Comparison of ENCODE assay signal across 8 cellular contexts in the genomic region with DNA sequence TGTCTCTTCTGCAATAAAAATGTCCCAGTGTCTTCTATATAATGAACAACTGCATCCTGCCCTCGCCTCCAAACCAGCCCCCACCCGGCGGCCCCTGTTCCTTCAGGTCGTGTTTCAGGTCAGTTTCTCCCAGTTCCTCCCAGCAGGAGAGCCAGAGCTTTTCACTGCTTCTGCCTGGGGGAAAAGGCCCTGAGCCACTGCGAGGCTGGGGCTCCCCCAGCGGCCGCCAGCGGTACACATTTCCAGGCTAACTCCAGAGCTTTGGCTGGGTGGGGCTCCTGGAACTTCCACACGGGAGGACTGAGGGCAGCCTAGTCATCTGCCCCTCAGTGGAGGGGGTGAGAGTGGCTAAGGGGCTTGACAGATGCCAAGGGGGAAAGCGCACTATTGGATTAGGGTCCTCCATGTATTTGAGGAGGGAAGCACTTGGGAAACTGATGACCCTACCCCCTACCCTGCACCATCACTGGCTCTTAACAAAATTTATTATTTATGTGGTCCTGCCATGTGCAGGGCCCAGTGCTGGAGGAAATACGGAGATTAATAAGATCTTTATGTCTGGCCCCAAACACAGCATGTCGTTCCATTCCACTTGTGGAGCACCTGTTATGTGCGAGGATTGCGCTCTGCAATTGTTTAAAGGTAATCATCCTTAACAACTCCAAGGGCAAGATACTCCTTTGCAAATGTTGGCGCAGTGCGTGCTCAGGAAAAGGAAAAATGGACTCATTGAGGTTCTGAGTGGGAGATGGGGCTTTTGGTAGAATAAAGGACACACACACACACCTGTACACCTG. TPM values are rescaled to one million over a fixed set of nuclear protein-coding genes. Genes with fewer than 3 reads are reported as not detected.
DNase-seq lines count a peak whose midpoint lies in the region; ATAC-seq and TF ChIP-seq lines count a peak whose summit lies in the region.

No MANE protein-coding gene starts in this region.

- CTCF ChIA-PET in naive thymus-derived CD4-positive, alpha-beta T cell (lab: Charles Lee) = interaction anchor here (0.6 to 2.5 kb wide), 3 partner anchors 10 to 57 kb away, joined by 3 to 11 read pairs (median 5); no protein-coding TSS in a partner anchor

- H3K27ac Mint-ChIP-seq in naive thymus-derived CD4-positive, alpha-beta T cell = peak overlapping the region in 1 of 9 donors; percentile 24

- no peak overlapping the region for H3K4me3 Mint-ChIP-seq in naive thymus-derived CD4-positive, alpha-beta T cell

- peaks cover 0 to 3% (median 2%) of the 10 kb centered on the region in 5 donors for H3K36me3 Mint-ChIP-seq in naive thymus-derived CD4-positive, alpha-beta T cell

- H3K27me3 Mint-ChIP-seq in naive thymus-derived CD4-positive, alpha-beta T cell = peaks cover 27 to 54% (median 37%) of the 10 kb centered on the region in 5 donors

- H3K27ac ChIP-seq in esophagus muscularis mucosa (replicated peaks in 1 of 4) = no peak overlapping the region
- no peak overlapping the region for H3K27ac ChIP-seq in naive thymus-derived CD4-positive, alpha-beta T cell (ENCODE audit: low read depth, low read length)

- peaks cover 0 to 18% (median 0%) of the 10 kb centered on the region in 4 donors for H3K27me3 ChIP-seq in esophagus muscularis mucosa
- H3K27me3 ChIP-seq in naive thymus-derived CD4-positive, alpha-beta T cell (ENCODE audit: control insufficient read depth in 2 of 2, insufficient read depth in 2 of 2, low read length in 2 of 2) = peaks cover 0 to 2% of the 10 kb centered on the region in 2 donors

- peaks cover 0 to 3% (median 0%) of the 10 kb centered on the region in 11 donors for H3K9me3 Mint-ChIP-seq in naive thymus-derived CD4-positive, alpha-beta T cell

- peak; percentile 72 for ATAC-seq in HG02973 (IDR thresholded peaks at IDR 0.05; ENCODE audit: unreplicated experiment)
- ATAC-seq in naive thymus-derived CD4-positive, alpha-beta T cell = peak; percentile 77

- intact Hi-C loops in esophagus muscularis mucosa (cut with DNase I) = loop anchor here (2.0 to 10.0 kb wide), 2 partner anchors 23 to 283 kb away; no protein-coding TSS in a partner anchor
- intact Hi-C loops in naive thymus-derived CD4-positive, alpha-beta T cell (cut with micrococcal nuclease) = loop anchor here (1.0 kb wide), 1 partner anchor 25 kb away; no protein-coding TSS in a partner anchor

- H3K4me1 ChIP-seq in esophagus muscularis mucosa = peaks cover 0 to 13% (median 10%) of the 10 kb centered on the region in 4 donors
- H3K4me1 ChIP-seq in naive thymus-derived CD4-positive, alpha-beta T cell (ENCODE audit: control insufficient read depth in 2 of 2, insufficient read depth in 2 of 2, low read length in 2 of 2) = no peaks in the 10 kb centered on the region

- no peak overlapping the region for H3K4me3 ChIP-seq in GM12864 (ENCODE audit: low read depth, low read length)
- no peak overlapping the region for H3K4me3 ChIP-seq in esophagus muscularis mucosa
- no peak overlapping the region for H3K4me3 ChIP-seq in naive thymus-derived CD4-positive, alpha-beta T cell (ENCODE audit: low read length)

- H3K36me3 ChIP-seq in esophagus muscularis mucosa = no peaks in the 10 kb centered on the region
- no peaks in the 10 kb centered on the region for H3K36me3 ChIP-seq in naive thymus-derived CD4-positive, alpha-beta T cell (ENCODE audit: control insufficient read depth in 2 of 3, insufficient read depth in 3 of 3, low read length in 3 of 3)

- POLR2A ChIA-PET in naive thymus-derived CD4-positive, alpha-beta T cell (lab: Charles Lee) = interaction anchor here (0.7 kb wide), 1 partner anchor 135 kb away, joined by 3 read pairs; no protein-coding TSS in a partner anchor

- TF ChIP-seq POLR2A in esophagus muscularis mucosa (IDR thresholded peaks at IDR 0.05; ENCODE audit: low read depth) = no peak

- TF ChIP-seq CTCF in GM12864 (IDR thresholded peaks at IDR 0.05; ENCODE audit: low read depth, low read length, missing control alignments) (peak; percentile 95), esophagus muscularis mucosa (IDR thresholded peaks at IDR 0.05) (peak in 2 of 3 experiments; percentile 86 to 90)

- no peaks in the 10 kb centered on the region for H3K9me3 ChIP-seq in esophagus muscularis mucosa
- no peaks in the 10 kb centered on the region for H3K9me3 ChIP-seq in naive thymus-derived CD4-positive, alpha-beta T cell (ENCODE audit: control insufficient read depth in 2 of 3, low read length in 3 of 3)

- WGBS in esophagus muscularis mucosa = 32% methylated on average over 16 of the region's 16 CpGs

- peak; percentile 66 for DNase-seq in A172 (ENCODE audit: low spot score)
- DNase-seq in GM12864 (ENCODE audit: low read depth) = no peak
- DNase-seq in NCI-H2196 (lab: John Stamatoyannopoulos, UW; ENCODE audit: unreplicated experiment) = peak; percentile 78
- peak; percentile 52 for DNase-seq in activated CD4-positive, alpha-beta T cell treated with anti-CD3 and anti-CD28 coated beads for 48 hours
- DNase-seq in esophagus muscularis mucosa (ENCODE audit: extremely low spot score) = no peak
- peak in 2 of 9 donors; percentile 26 to 53 for DNase-seq in naive thymus-derived CD4-positive, alpha-beta T cell
- DNase-seq in foreskin melanocyte = no peak

- H3K4me1 Mint-ChIP-seq in naive thymus-derived CD4-positive, alpha-beta T cell = peaks cover 0 to 9% (median 1%) of the 10 kb centered on the region in 7 donors

- TF ChIP-seq EP300 in esophagus muscularis mucosa (IDR thresholded peaks at IDR 0.05) = no peak

RNA-seq across cellular contexts. Expression of gene CYS1, which starts 17.3 kb away (rescaled TPM):
- total RNA-seq in A172 (2014; rRNA removed; shearing (Covaris generic)) = 4.0 and 5.9 TPM in 2 replicates
- total RNA-seq in esophagus muscularis mucosa = 10 to 100 TPM; 16.9 to 56.4 (median 35.4) TPM
- total RNA-seq in naive thymus-derived CD4-positive, alpha-beta T cell = 1 to 10 TPM in 1 of 5 experiments, not detected in 4; 1.3 TPM
- polyA plus RNA-seq in naive thymus-derived CD4-positive, alpha-beta T cell = not detected

RNA-seq across cellular contexts. Expression of gene RRM2, which starts 25.0 kb away (rescaled TPM):
- total RNA-seq in A172 (2014; rRNA removed; shearing (Covaris generic)) = 130 and 137 TPM in 2 replicates
- 1 to 10 TPM in 2 of 4 donors, not detected in 2; 1.7 to 4.6 TPM for total RNA-seq in esophagus muscularis mucosa
- total RNA-seq in naive thymus-derived CD4-positive, alpha-beta T cell = 100 to 1,000 TPM in 1 of 5 experiments, 1 to 10 TPM in 1, under 1 TPM in 3; 0.13 to 330 (median 0.51) TPM
- not detected for polyA plus RNA-seq in naive thymus-derived CD4-positive, alpha-beta T cell

RNA-seq across cellular contexts. Expression of gene KLF11, which starts 54.2 kb away (rescaled TPM):
- total RNA-seq in A172 (2014; rRNA removed; shearing (Covaris generic)) = 18.7 and 21.4 TPM in 2 replicates
- total RNA-seq in esophagus muscularis mucosa = 10 to 100 TPM; 15.8 to 51.6 (median 33.9) TPM
- total RNA-seq in naive thymus-derived CD4-positive, alpha-beta T cell = 10 to 100 TPM in 2 of 5 experiments, 1 to 10 TPM in 3; 2.7 to 48.6 (median 6.8) TPM
- polyA plus RNA-seq in naive thymus-derived CD4-positive, alpha-beta T cell = 1 to 10 TPM; 1.3 to 1.7 TPM

Comparison
In these comparisons a context has a peak if more than half of its experiments do, and no peak if none do; other contexts are left out.
1. DNase-seq: peak in A172 (single experiment), NCI-H2196 (single experiment) and activated CD4-positive, alpha-beta T cell treated with anti-CD3 and anti-CD28 coated beads for 48 hours (single experiment); none in GM12864 (single experiment), esophagus muscularis mucosa (single experiment) and foreskin melanocyte (single experiment).